Comparison of ENCODE assay signal across 7 cellular contexts in the genomic region with DNA sequence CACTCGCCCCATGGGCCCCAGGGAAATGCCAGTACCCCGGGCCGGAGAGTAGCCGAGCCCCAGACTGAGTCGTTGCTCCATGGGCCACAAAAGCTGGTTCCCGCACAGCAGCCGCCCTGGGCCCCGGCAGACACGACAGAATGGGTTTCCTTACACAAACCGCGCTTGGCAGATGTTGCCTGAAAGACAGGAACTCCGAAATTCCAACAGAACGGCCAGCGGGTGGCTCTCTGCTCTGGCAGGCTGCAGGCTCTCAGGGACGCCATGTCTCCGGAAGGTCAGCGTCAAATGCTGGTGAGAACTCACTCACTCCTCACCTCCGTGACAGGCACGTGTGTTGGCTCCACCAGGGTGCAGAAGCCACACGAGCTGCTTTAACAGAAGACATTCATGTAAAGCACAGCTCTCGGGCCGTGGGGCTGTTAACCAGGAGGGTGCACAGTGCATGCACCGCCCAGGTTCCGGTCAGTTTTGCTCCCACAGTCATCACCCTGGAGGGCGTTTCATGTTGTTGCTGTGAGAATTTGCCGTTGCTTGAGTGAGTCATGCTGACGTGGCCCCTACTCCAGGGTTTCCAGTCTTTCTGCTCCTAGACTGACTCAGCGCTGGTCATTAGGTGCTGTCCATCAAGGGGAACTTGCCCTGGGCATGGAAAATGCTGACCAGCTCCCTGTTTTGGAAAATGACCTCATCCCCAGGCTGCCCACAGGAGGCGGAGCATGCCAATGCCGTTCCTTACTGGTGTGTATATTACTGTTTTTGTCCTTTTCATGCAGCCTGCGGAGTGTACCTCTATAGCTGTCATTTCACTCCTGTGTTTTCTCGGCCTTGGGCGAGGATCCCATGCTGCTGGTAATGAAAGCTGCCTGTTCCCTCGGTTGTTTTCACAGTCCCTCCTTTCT. TPM values are rescaled to one million over a fixed set of nuclear protein-coding genes. Genes with fewer than 3 reads are reported as not detected.
DNase-seq lines count a peak whose midpoint lies in the region; ATAC-seq, FAIRE-seq and TF ChIP-seq lines count a peak whose summit lies in the region.

No MANE protein-coding gene starts in this region.

- no peaks in the 10 kb centered on the region for H3K27me3 ChIP-seq in K562 (ENCODE audit: control insufficient read depth in 2 of 2, insufficient read depth in 2 of 2, low read length in 2 of 2)

- CTCF ChIA-PET in K562 (lab: Yijun Ruan, JAX; ENCODE audit: low intra/inter-chr PET ratio) = no interaction called here

- H3K9me3 ChIP-seq in K562 (replicated peaks; ENCODE audit: control insufficient read depth, insufficient read depth, low read depth, low read length) = peaks cover 6% of the 10 kb centered on the region

- peak overlapping the region; percentile 91 to 94 for H3K9ac ChIP-seq in K562 (ENCODE audit: insufficient read depth in 1 of 2, low read depth in 2 of 2, low read length in 2 of 2)

- no peaks in the 10 kb centered on the region for H3K9me1 ChIP-seq in K562 (ENCODE audit: control insufficient read depth, insufficient read depth, low read length)

- in situ Hi-C loops in K562 (cut with MboI) = no loop called here

- peak; percentile 94 for TF ChIP-seq EP300 in K562 (IDR thresholded peaks at IDR 0.05; ENCODE audit: low read length)

- H3K79me2 ChIP-seq in K562 (ENCODE audit: control insufficient read depth, insufficient read depth, low read length) = peaks cover 10% of the 10 kb centered on the region; the same call in 2 of the 3 replicates

- peaks cover 26 to 36% of the 10 kb centered on the region in 2 experiments; a peak in 4 of 5 replicates for H3K4me1 ChIP-seq in K562 (replicated peaks in 1 of 2; ENCODE audit: control insufficient read depth in 2 of 2, insufficient read depth in 2 of 2, low read length in 2 of 2)

- no peak for TF ChIP-seq CTCF in K562 (IDR thresholded peaks at IDR 0.05 in 2 of 3, conservative IDR thresholded peaks at IDR 0.05 in 1 of 3; ENCODE audit: insufficient read depth in 2 of 3, low read depth in 1 of 3, low read length in 3 of 3)

- peak; percentile 100 for FAIRE-seq in K562 (lab: Jason Lieb, UNC)

- ATAC-seq in K562 (peak; percentile 89), HG02623 (IDR thresholded peaks at IDR 0.05; ENCODE audit: unreplicated experiment) (no peak), HG02759 (IDR thresholded peaks at IDR 0.05; ENCODE audit: unreplicated experiment) (no peak)

- BruUV-seq in K562 (replicated peaks; lab: Mats Ljungman, UMichigan) = TSS peak; percentile 83

- H3K36me3 ChIP-seq in K562 (ENCODE audit: control insufficient read depth, insufficient read depth, low read length) = no peaks in the 10 kb centered on the region

- DNase-seq in GM03348 (ENCODE audit: low spot score) (peak; percentile 95), NCI-H146 (lab: John Stamatoyannopoulos, UW) (peak; percentile 90), K562 (ENCODE audit: extremely low read depth in 1 of 4, low spot score in 3 of 4) (peak; percentile 78 to 93 (median 82)), hepatic stellate cell (ENCODE audit: low spot score) (peak; percentile 98), retina (peak; percentile 56)

- intact Hi-C loops in K562 (cut with micrococcal nuclease) = no loop called here

- H2AFZ ChIP-seq in K562 (ENCODE audit: low read depth, low read length) = peak overlapping the region; percentile 83

- TF ChIP-seq RAD21 in K562 (CRISPR knock-in tag; conservative IDR thresholded peaks at IDR 0.05 in 1 of 2, IDR thresholded peaks at IDR 0.05 in 1 of 2) = no peak

- POLR2A ChIA-PET in K562 (lab: Yijun Ruan, JAX) = interaction anchor here (1.2 to 1.3 kb wide), 2 partner anchors 12 to 15 kb away, joined by 3 to 4 read pairs; no protein-coding TSS in a partner anchor

- 1% methylated on average over 16 of the region's 34 CpGs for WGBS in K562 (ENCODE audit: insufficient coverage, low coverage, missing lambda C conversion rate)

- peak overlapping the region; percentile 95 for H3K27ac ChIP-seq in K562 (ENCODE audit: extremely low read depth, low read depth, low read length)

- peak overlapping the region; percentile 49 for H3K4me3 ChIP-seq in K562

- no peaks in the 10 kb centered on the region for H4K20me1 ChIP-seq in K562 (replicated peaks; ENCODE audit: control insufficient read depth, insufficient read depth, low read length)

- peak overlapping the region; percentile 84 for H3K4me2 ChIP-seq in K562 (ENCODE audit: insufficient read depth, low read length)

- peak; percentile 80 for TF ChIP-seq POLR2A in K562 (conservative IDR thresholded peaks at IDR 0.05)

TF ChIP-seq in K562, 482 proteins besides CTCF, POLR2A, EP300 and RAD21 (continues in another document):
- TF ChIP-seq MAFG (tag; conservative IDR thresholded peaks at IDR 0.05) (peak; percentile 93), CREB3 (tag; conservative IDR thresholded peaks at IDR 0.05; ENCODE audit: low read depth) (peak; percentile 53; the same call in 1 of the 2 replicates), CGGBP1 (CRISPR knock-in tag; IDR thresholded peaks at IDR 0.05) (no peak), SAFB (IDR thresholded peaks at IDR 0.05; ENCODE audit: borderline replicate concordance, low read depth, low read length) (no peak), MBD2 (IDR thresholded peaks at IDR 0.05; ENCODE audit: borderline replicate concordance, low read depth) (peak; percentile 24; the same call in 1 of the 2 replicates), NCOA4 (IDR thresholded peaks at IDR 0.05; ENCODE audit: partially characterized antibody) (no peak), RBM17 (IDR thresholded peaks at IDR 0.05; ENCODE audit: borderline replicate concordance, low read depth, low read length) (no peak), ZNF41 (CRISPR knock-in tag; conservative IDR thresholded peaks at IDR 0.05) (no peak), HMG20B (CRISPR knock-in tag; IDR thresholded peaks at IDR 0.05) (no peak), SIX5 (IDR thresholded peaks at IDR 0.05; ENCODE audit: borderline replicate concordance in 1 of 2, insufficient read depth in 1 of 2, low read depth in 1 of 2, low read length in 2 of 2) (no peak), MYBL2 (IDR thresholded peaks at IDR 0.05; ENCODE audit: low read depth) (no peak), MYBL2 (CRISPR knock-in tag; IDR thresholded peaks at IDR 0.05; ENCODE audit: borderline replicate concordance) (no peak), ILF3 (IDR thresholded peaks at IDR 0.05; ENCODE audit: borderline replicate concordance) (no peak), ZNF717 (CRISPR knock-in tag; IDR thresholded peaks at IDR 0.05) (no peak), ZNF175 (CRISPR knock-in tag; IDR thresholded peaks at IDR 0.05; ENCODE audit: low read depth) (peak; percentile 81; the same call in 1 of the 2 replicates), NCOA2 (IDR thresholded peaks at IDR 0.05; ENCODE audit: partially characterized antibody in 2 of 2) (no peak)
- TF ChIP-seq, protein P1, sequence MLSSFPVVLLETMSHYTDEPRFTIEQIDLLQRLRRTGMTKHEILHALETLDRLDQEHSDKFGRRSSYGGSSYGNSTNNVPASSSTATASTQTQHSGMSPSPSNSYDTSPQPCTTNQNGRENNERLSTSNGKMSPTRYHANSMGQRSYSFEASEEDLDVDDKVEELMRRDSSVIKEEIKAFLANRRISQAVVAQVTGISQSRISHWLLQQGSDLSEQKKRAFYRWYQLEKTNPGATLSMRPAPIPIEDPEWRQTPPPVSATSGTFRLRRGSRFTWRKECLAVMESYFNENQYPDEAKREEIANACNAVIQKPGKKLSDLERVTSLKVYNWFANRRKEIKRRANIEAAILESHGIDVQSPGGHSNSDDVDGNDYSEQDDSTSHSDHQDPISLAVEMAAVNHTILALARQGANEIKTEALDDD (IDR thresholded peaks at IDR 0.05) = 0 out of 2 replicates have a peak, but pooled peaks have one; percentile 13
- TF ChIP-seq, protein P2, sequence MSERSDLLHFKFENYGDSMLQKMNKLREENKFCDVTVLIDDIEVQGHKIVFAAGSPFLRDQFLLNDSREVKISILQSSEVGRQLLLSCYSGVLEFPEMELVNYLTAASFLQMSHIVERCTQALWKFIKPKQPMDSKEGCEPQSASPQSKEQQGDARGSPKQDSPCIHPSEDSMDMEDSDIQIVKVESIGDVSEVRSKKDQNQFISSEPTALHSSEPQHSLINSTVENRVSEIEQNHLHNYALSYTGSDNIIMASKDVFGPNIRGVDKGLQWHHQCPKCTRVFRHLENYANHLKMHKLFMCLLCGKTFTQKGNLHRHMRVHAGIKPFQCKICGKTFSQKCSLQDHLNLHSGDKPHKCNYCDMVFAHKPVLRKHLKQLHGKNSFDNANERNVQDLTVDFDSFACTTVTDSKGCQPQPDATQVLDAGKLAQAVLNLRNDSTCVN (CRISPR knock-in tag; IDR thresholded peaks at IDR 0.05) = no peak

RNA-seq across cellular contexts. Expression of gene ANKRD10, which starts 44.8 kb away (rescaled TPM):
- total RNA-seq in K562 (2011; cell fraction: chromatin; rRNA removed; ENCODE audit: low replicate concordance) = 178 and 324 TPM in 2 replicates
- 159 and 175 TPM in 2 replicates for total RNA-seq in K562 (2011; cell fraction: nucleolus; rRNA removed)
- total RNA-seq in K562 (2011; cell fraction: nucleoplasm; rRNA removed) = 205 and 428 TPM in 2 replicates
- 45.0 and 50.2 TPM in 2 replicates for total RNA-seq in K562 (2014; rRNA removed)
- total RNA-seq in K562 (2014; rRNA removed; fragmentation: Illumina TruSeq; extraction: Trizol) = 53.0 and 67.7 TPM in 2 replicates
- total RNA-seq in K562 (2015; rRNA removed; fragmentation: Illumina TruSeq; extraction: Trizol) = 45.4 and 61.9 TPM in 2 replicates
- total RNA-seq in K562 (2021) = 46.9 and 55.0 TPM in 2 replicates
- 169 and 183 TPM in 2 replicates for polyA plus RNA-seq in K562 (2011; rRNA removed)
- polyA plus RNA-seq in K562 (2011; cell fraction: cytosol; rRNA removed) = 54.2 and 61.3 TPM in 2 replicates
- 416 and 593 TPM in 2 replicates for polyA plus RNA-seq in K562 (2011; cell fraction: nucleus; rRNA removed)
- polyA plus RNA-seq in K562 (2012) = 32.3 and 57.8 TPM in 2 replicates
- polyA plus RNA-seq in K562 (2014; fragmentation: Illumina TruSeq; extraction: Trizol) = 21.7 and 23.2 TPM in 2 replicates
- 10 to 100 TPM; 22.1 to 31.0 TPM for polyA plus RNA-seq in K562 (2014; fragmentation: Nextera tagmentation; extraction: Ambion mirVana)
- 36.8 and 40.2 TPM in 2 replicates for polyA plus RNA-seq in K562 (2014; rRNA removed)
- 108 and 129 TPM in 2 replicates for polyA minus RNA-seq in K562 (2011; rRNA and poly(A)+ RNA removed)
- 91.0 and 108 TPM in 2 replicates for polyA minus RNA-seq in K562 (2011; cell fraction: cytosol; rRNA and poly(A)+ RNA removed)
- 588 and 736 TPM in 2 replicates for polyA minus RNA-seq in K562 (2011; cell fraction: nucleus; rRNA and poly(A)+ RNA removed)
